ENCODE assay signal across 16 cellular contexts in the genomic region with DNA sequence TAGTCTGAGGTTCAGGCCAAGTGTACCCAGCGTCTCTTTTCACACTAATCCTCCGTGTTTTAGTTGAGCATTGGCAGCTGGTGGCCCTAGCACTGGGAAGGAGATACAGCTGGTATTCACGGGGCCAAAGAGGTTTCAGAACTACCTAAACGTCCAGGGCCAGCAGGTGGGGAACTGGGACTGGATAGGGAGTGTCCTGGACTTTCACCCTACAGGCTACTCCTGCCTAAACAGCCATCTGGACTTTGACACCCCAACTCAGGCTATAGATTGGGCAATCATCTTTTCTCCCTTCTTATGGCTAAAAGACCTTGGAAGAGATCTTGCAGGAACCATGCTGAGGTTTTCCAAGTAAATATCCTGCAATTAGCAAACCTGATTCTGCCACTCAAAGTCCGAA. TPM values are rescaled to one million over a fixed set of nuclear protein-coding genes. Genes with fewer than 3 reads are reported as not detected.
DNase-seq lines count a peak whose midpoint lies in the region; TF ChIP-seq lines count a peak whose summit lies in the region.
"Had no signal": no experiment of that assay in that cellular context is flagged by ENCODE, and none has a peak within 500 bp of the region (broad histone marks: within the 10 kb centered on the region; RNA-seq: fewer than 3 reads in every experiment).

No MANE protein-coding gene starts in this region.

- DNase-seq in Caco-2: peak; percentile 86 to 91
- DNase-seq in OCI-LY7 (ENCODE audit: low spot score): no peak
- DNase-seq in hepatocyte (ENCODE audit: low spot score): peak; percentile 78
- no peak for DNase-seq in nephron progenitor cell
- DNase-seq in NCI-H526 treated with DMSO at 0.1 percent for 48 hours (lab: John Stamatoyannopoulos, UW): no peak
- DNase-seq in ovary: no peak
- DNase-seq in activated T-helper 2 cell treated with anti-CD3 and anti-CD28 coated beads, Interferon-gamma antibody, Interleukin-2, Interleukin-4, amounts not matched to agents 10 μg/mL and 5 μg/mL and 100 μg/mL, durations not matched to agents 14 hours and 24 hours and 36 hours (ENCODE audit: low spot score): no peak
- DNase-seq in NCI-H1417 (lab: John Stamatoyannopoulos, UW): no peak
- DNase-seq: activated CD4-positive, alpha-beta T cell treated with anti-CD3 and anti-CD28 coated beads for 1 hour; DMS79; left lung; NCI-H187 treated with DMSO at 0.1 percent for 48 hours; NCI-H510A treated with DMSO at 0.1 percent for 48 hours had no signal

- CTCF ChIA-PET in Caco-2 (lab: Charles Lee): interaction anchor here (0.5 to 1.9 kb wide), 9 partner anchors 10 to 598 kb away, joined by 3 to 15 read pairs (median 4); no protein-coding TSS in a partner anchor
- CTCF ChIA-PET in OCI-LY7 (lab: Charles Lee; ENCODE audit: unreplicated experiment): no interaction called here

- BruUV-seq in Caco-2 (replicated peaks; lab: Mats Ljungman, UMichigan) (no TSS peak), OCI-LY7 (replicated peaks; lab: Mats Ljungman, UMichigan) (no TSS peak)

- H3K36me3 Mint-ChIP-seq in Caco-2 (ENCODE audit: insufficient read depth, unreplicated experiment): no peaks in the 10 kb centered on the region
- H3K36me3 Mint-ChIP-seq in nephron progenitor cell (ENCODE audit: low read depth): no peaks in the 10 kb centered on the region
- no peaks in the 10 kb centered on the region for H3K36me3 Mint-ChIP-seq in activated T-helper 2 cell treated with anti-CD3 and anti-CD28 coated beads, Interferon-gamma antibody, Interleukin-2, Interleukin-4, amounts not matched to agents 10 μg/mL and 5 μg/mL and 100 μg/mL, durations not matched to agents 14 hours and 24 hours and 36 hours (ENCODE audit: low read depth)

- H4K20me1 ChIP-seq in OCI-LY7 (ENCODE audit: insufficient read depth, low read length) (no peaks in the 10 kb centered on the region), hepatocyte (ENCODE audit: insufficient read depth, poor library complexity, severe bottlenecking) (no peaks in the 10 kb centered on the region)

- TF ChIP-seq POLR2A in ovary (IDR thresholded peaks at IDR 0.05): no peak

- intact Hi-C loops in Caco-2 (cut with micrococcal nuclease; ENCODE audit: unreplicated experiment): loop anchor here (1.0 to 2.0 kb wide), 5 partner anchors 27 to 283 kb away; no protein-coding TSS in a partner anchor
- intact Hi-C loops in OCI-LY7 (cut with micrococcal nuclease; ENCODE audit: unreplicated experiment): loop anchor here (2.0 kb wide), 1 partner anchor 283 kb away; no protein-coding TSS in a partner anchor
- intact Hi-C loops in ovary (cut with DNase I): loop anchor here in 1 of 4 donors (10.0 kb wide), 1 partner anchor 59 kb away; no protein-coding TSS in a partner anchor
- intact Hi-C loops in activated T-helper 2 cell treated with anti-CD3 and anti-CD28 coated beads, Interferon-gamma antibody, Interleukin-2, Interleukin-4, amounts not matched to agents 10 μg/mL and 5 μg/mL and 100 μg/mL, durations not matched to agents 14 hours and 24 hours and 36 hours (cut with micrococcal nuclease): no loop called here

- H3K27me3 Mint-ChIP-seq in Caco-2 (ENCODE audit: insufficient read depth, unreplicated experiment) (peaks cover 5% of the 10 kb centered on the region), nephron progenitor cell (ENCODE audit: low read depth, poor library complexity) (peaks cover 50% of the 10 kb centered on the region)
- peaks cover 67% of the 10 kb centered on the region for H3K27me3 Mint-ChIP-seq in activated T-helper 2 cell treated with anti-CD3 and anti-CD28 coated beads, Interferon-gamma antibody, Interleukin-2, Interleukin-4, amounts not matched to agents 10 μg/mL and 5 μg/mL and 100 μg/mL, durations not matched to agents 14 hours and 24 hours and 36 hours (ENCODE audit: low read depth)

- 31% methylated on average over 5 of the region's 5 CpGs for WGBS in hepatocyte (ENCODE audit: low lambda C conversion rate, missing lambda C conversion rate)
- 47 to 50% (median 48%) methylated on average over 5 of the region's 5 CpGs for WGBS in ovary, 3 donors

- H3K9me3 ChIP-seq in Caco-2 (no peaks in the 10 kb centered on the region), OCI-LY7 (ENCODE audit: low read length) (no peaks in the 10 kb centered on the region), hepatocyte (ENCODE audit: low read depth) (no peaks in the 10 kb centered on the region), ovary (no peaks in the 10 kb centered on the region)
- H3K9me3 ChIP-seq: heart left ventricle, left lung had no signal

- TF ChIP-seq EP300 in ovary (IDR thresholded peaks at IDR 0.05): no peak

- H3K9me2 ChIP-seq in OCI-LY7 (ENCODE audit: insufficient read depth, low read length): no peaks in the 10 kb centered on the region
- H3K9me2 ChIP-seq in hepatocyte (replicated peaks; ENCODE audit: insufficient read depth): no peaks in the 10 kb centered on the region

- H3K79me2 ChIP-seq in OCI-LY7 (ENCODE audit: insufficient read depth, low read depth, low read length): no peaks in the 10 kb centered on the region
- H3K79me2 ChIP-seq in hepatocyte: peaks cover 40% of the 10 kb centered on the region

- H3K27ac Mint-ChIP-seq in Caco-2 (ENCODE audit: unreplicated experiment): peak overlapping the region; percentile 60
- no peak overlapping the region for H3K27ac Mint-ChIP-seq in nephron progenitor cell
- no peak overlapping the region for H3K27ac Mint-ChIP-seq in activated T-helper 2 cell treated with anti-CD3 and anti-CD28 coated beads, Interferon-gamma antibody, Interleukin-2, Interleukin-4, amounts not matched to agents 10 μg/mL and 5 μg/mL and 100 μg/mL, durations not matched to agents 14 hours and 24 hours and 36 hours
- H3K27ac Mint-ChIP-seq: stimulated activated naive CD8-positive, alpha-beta T cell treated with anti-CD3 and anti-CD28 coated beads, Interleukin-15, Interleukin-2, amounts not matched to agents 100 ng/mL and 50 ng/mL, for 24 hours had no signal

- peaks cover 35% of the 10 kb centered on the region for H3K4me1 ChIP-seq in Caco-2
- H3K4me1 ChIP-seq in OCI-LY7 (ENCODE audit: insufficient read depth, low read length, poor library complexity, severe bottlenecking): peaks cover 29% of the 10 kb centered on the region
- H3K4me1 ChIP-seq in hepatocyte (ENCODE audit: insufficient read depth): peaks cover 50% of the 10 kb centered on the region
- H3K4me1 ChIP-seq in ovary (ENCODE audit: insufficient read depth): peaks cover 2% of the 10 kb centered on the region

- H3K27ac ChIP-seq in OCI-LY7 (ENCODE audit: low read depth, low read length, poor library complexity, severe bottlenecking) (no peak overlapping the region), hepatocyte (peak overlapping the region; percentile 81), ovary (no peak overlapping the region)
- H3K27ac ChIP-seq: left lung had no signal

- H3K4me1 Mint-ChIP-seq in Caco-2 (ENCODE audit: low read depth, unreplicated experiment) (peaks cover 30% of the 10 kb centered on the region), nephron progenitor cell (peaks cover 63% of the 10 kb centered on the region)
- peaks cover 14% of the 10 kb centered on the region for H3K4me1 Mint-ChIP-seq in activated T-helper 2 cell treated with anti-CD3 and anti-CD28 coated beads, Interferon-gamma antibody, Interleukin-2, Interleukin-4, amounts not matched to agents 10 μg/mL and 5 μg/mL and 100 μg/mL, durations not matched to agents 14 hours and 24 hours and 36 hours (ENCODE audit: low read depth)

- H3K36me3 ChIP-seq in Caco-2 (ENCODE audit: control insufficient read depth, insufficient read depth, low read length) (no peaks in the 10 kb centered on the region), OCI-LY7 (ENCODE audit: insufficient read depth, low read length) (no peaks in the 10 kb centered on the region), hepatocyte (replicated peaks; ENCODE audit: insufficient read depth, low read depth) (no peaks in the 10 kb centered on the region), ovary (no peaks in the 10 kb centered on the region)
- H3K36me3 ChIP-seq: heart left ventricle, left lung had no signal

- TF ChIP-seq CTCF in Caco-2 (IDR thresholded peaks at IDR 0.05; ENCODE audit: insufficient read depth in 1 of 2, low read depth in 1 of 2, low read length in 1 of 2, severe bottlenecking in 1 of 2, unreplicated experiment in 1 of 2): peak; percentile 49 to 67
- TF ChIP-seq CTCF in OCI-LY7 (conservative IDR thresholded peaks at IDR 0.05; ENCODE audit: low read length): no peak
- TF ChIP-seq CTCF in hepatocyte (IDR thresholded peaks at IDR 0.05; ENCODE audit: poor library complexity): peak; percentile 20
- no peak for TF ChIP-seq CTCF in nephron progenitor cell (IDR thresholded peaks at IDR 0.05)
- no peak for TF ChIP-seq CTCF in ovary (IDR thresholded peaks at IDR 0.05)

- peak overlapping the region; percentile 52 for H3K4me3 Mint-ChIP-seq in Caco-2 (ENCODE audit: unreplicated experiment)
- peak overlapping the region; percentile 89 for H3K4me3 Mint-ChIP-seq in nephron progenitor cell
- no peak overlapping the region for H3K4me3 Mint-ChIP-seq in activated T-helper 2 cell treated with anti-CD3 and anti-CD28 coated beads, Interferon-gamma antibody, Interleukin-2, Interleukin-4, amounts not matched to agents 10 μg/mL and 5 μg/mL and 100 μg/mL, durations not matched to agents 14 hours and 24 hours and 36 hours (ENCODE audit: low read depth)
- H3K4me3 Mint-ChIP-seq: stimulated activated naive CD8-positive, alpha-beta T cell treated with anti-CD3 and anti-CD28 coated beads, Interleukin-15, Interleukin-2, amounts not matched to agents 100 ng/mL and 50 ng/mL, for 24 hours had no signal

- H2AFZ ChIP-seq in OCI-LY7 (ENCODE audit: low read length) (peak overlapping the region; percentile 4; the same call in 1 of the 2 replicates), hepatocyte (peak overlapping the region; percentile 73)

- H3K27me3 ChIP-seq in Caco-2 (replicated peaks; ENCODE audit: control insufficient read depth, insufficient read depth, low read length) (no peaks in the 10 kb centered on the region), hepatocyte (peaks cover 25% of the 10 kb centered on the region), ovary (no peaks in the 10 kb centered on the region)

- H3K4me2 ChIP-seq in OCI-LY7 (ENCODE audit: low read length) (no peak overlapping the region), hepatocyte (peak overlapping the region; percentile 96)

- H3K4me3 ChIP-seq in Caco-2 (ENCODE audit: low read depth, low read length) (peak overlapping the region; percentile 2; the same call in 1 of the 2 replicates), OCI-LY7 (ENCODE audit: low read depth, low read length, poor library complexity, severe bottlenecking) (no peak overlapping the region), hepatocyte (no peak overlapping the region), ovary (no peak overlapping the region)

- POLR2A ChIA-PET in Caco-2 (lab: Charles Lee): no interaction called here
- POLR2A ChIA-PET in OCI-LY7 (lab: Charles Lee): interaction anchor here (0.5 to 2.2 kb wide), 2 partner anchors 9 to 128 kb away, joined by 3 to 4 read pairs; no protein-coding TSS in a partner anchor

- no peaks in the 10 kb centered on the region for H3K9me3 Mint-ChIP-seq in Caco-2 (ENCODE audit: unreplicated experiment)
- no peaks in the 10 kb centered on the region for H3K9me3 Mint-ChIP-seq in nephron progenitor cell
- no peaks in the 10 kb centered on the region for H3K9me3 Mint-ChIP-seq in activated T-helper 2 cell treated with anti-CD3 and anti-CD28 coated beads, Interferon-gamma antibody, Interleukin-2, Interleukin-4, amounts not matched to agents 10 μg/mL and 5 μg/mL and 100 μg/mL, durations not matched to agents 14 hours and 24 hours and 36 hours
- H3K9me3 Mint-ChIP-seq: stimulated activated naive CD8-positive, alpha-beta T cell treated with anti-CD3 and anti-CD28 coated beads, Interleukin-15, Interleukin-2, amounts not matched to agents 100 ng/mL and 50 ng/mL, for 24 hours had no signal

RNA-seq across cellular contexts. Expression of gene SPON1, which starts 2.8 kb away (rescaled TPM):
- total RNA-seq in Caco-2 (2022): 41.4 and 46.9 TPM in 2 replicates
- 0.03 and 0.38 TPM in 2 replicates for total RNA-seq in OCI-LY7 (2014; rRNA removed; shearing (Covaris generic))
- total RNA-seq in OCI-LY7 (2022): not detected in 2 replicates
- total RNA-seq in hepatocyte: 73.1 and 82.8 TPM in 2 replicates
- 34.5 and 47.8 TPM in 2 replicates for polyA plus RNA-seq in hepatocyte
- total RNA-seq in ovary: 100 to 1,000 TPM in 3 of 7 donors, 10 to 100 TPM in 4; 11.9 to 112 (median 56.4) TPM
- 10 to 100 TPM; 18.5 to 69.8 TPM for polyA plus RNA-seq in ovary
- 0.07 and 0.16 TPM in 2 replicates for total RNA-seq in activated T-helper 2 cell treated with anti-CD3 and anti-CD28 coated beads, Interferon-gamma antibody, Interleukin-2, Interleukin-4, amounts not matched to agents 10 μg/mL and 5 μg/mL and 100 μg/mL, durations not matched to agents 14 hours and 24 hours and 36 hours
- total RNA-seq: RPMI7951 had no signal

Comparison
In these comparisons a context has a peak if more than half of its experiments do, and no peak if none do; other contexts are left out.
1. DNase-seq: peak in Caco-2 (2 of 2) and hepatocyte (single experiment); none in OCI-LY7 (single experiment), nephron progenitor cell (single experiment), NCI-H526 treated with DMSO at 0.1 percent for 48 hours (single experiment), ovary (0 of 5), activated T-helper 2 cell treated with anti-CD3 and anti-CD28 coated beads, Interferon-gamma antibody, Interleukin-2, Interleukin-4, amounts not matched to agents 10 μg/mL and 5 μg/mL and 100 μg/mL, durations not matched to agents 14 hours and 24 hours and 36 hours (single experiment) and NCI-H1417 (0 of 3).
2. CTCF ChIP-seq: peak in Caco-2 (2 of 2) and hepatocyte (single experiment); none in OCI-LY7 (single experiment), nephron progenitor cell (single experiment) and ovary (0 of 3).
3. RNA of gene SPON1, which starts 2.8 kb away (total RNA-seq): 73.1 to 82.8 TPM in hepatocyte, 11.9 to 112 TPM in ovary and 41.4 to 46.9 TPM in Caco-2; 0.03 to 0.38 TPM in OCI-LY7 and 0.07 to 0.16 TPM in activated T-helper 2 cell treated with anti-CD3 and anti-CD28 coated beads, Interferon-gamma antibody, Interleukin-2, Interleukin-4, amounts not matched to agents 10 μg/mL and 5 μg/mL and 100 μg/mL, durations not matched to agents 14 hours and 24 hours and 36 hours; every median in the first group is over 4 times any median in the second.